Comparison of ENCODE assay signal across 1 cellular context in genomic region chr20:56802805-56803204, GRCh38.
TF ChIP-seq lines count a peak whose summit lies in the region.

No MANE protein-coding gene starts in this region.

TF ChIP-seq in GM23338, 12 proteins besides CTCF, POLR2A, EP300 and RAD21 (continued from another document):
- TF ChIP-seq ZNF462 (CRISPR knock-in tag; IDR thresholded peaks at IDR 0.05) (no peak), ETS1 (IDR thresholded peaks at IDR 0.05) (no peak), POLR2AphosphoS5 (IDR thresholded peaks at IDR 0.05; ENCODE audit: low read depth) (no peak), CREB1 (CRISPR knock-in tag; IDR thresholded peaks at IDR 0.05; ENCODE audit: low read depth) (no peak), ZNF114 (CRISPR knock-in tag; IDR thresholded peaks at IDR 0.05) (no peak), EZH2phosphoT487 (IDR thresholded peaks at IDR 0.05; ENCODE audit: unreplicated experiment) (no peak)
